Comparison of ENCODE assay signal across 23 cellular contexts in the genomic region with DNA sequence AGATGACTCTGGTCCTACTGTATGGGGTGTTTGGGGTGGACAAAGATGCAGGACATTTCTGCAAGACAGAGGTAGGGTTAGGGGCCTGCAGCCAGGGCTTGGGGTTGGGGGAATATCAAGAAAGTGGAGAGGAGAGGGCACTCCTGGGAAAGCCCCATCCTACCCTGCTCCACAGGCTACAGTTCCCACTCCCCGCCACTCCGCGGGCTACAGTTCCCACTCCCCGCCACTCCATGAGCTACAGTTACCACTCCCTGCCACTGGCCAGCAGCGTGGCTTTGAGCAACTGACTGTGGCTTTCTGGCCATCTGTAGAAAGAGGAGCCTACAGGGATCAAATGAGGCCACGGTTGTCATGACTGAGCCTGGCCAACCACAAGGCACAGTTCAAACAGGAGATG.
A peak's percentile ranks its signal among the peaks of the same experiment; 100 is the strongest.
DNase-seq lines count a peak whose midpoint lies in the region; ATAC-seq and TF ChIP-seq lines count a peak whose summit lies in the region.
"Had no signal": no experiment of that assay in that cellular context is flagged by ENCODE, and none has a peak within 500 bp of the region (broad histone marks: within the 10 kb centered on the region; RNA-seq: fewer than 3 reads in every experiment).

No MANE protein-coding gene starts in this region.

- H3K27ac ChIP-seq in right cardiac atrium (ENCODE audit: low read length) (no peak overlapping the region), left ventricle myocardium inferior (replicated peaks) (no peak overlapping the region), hepatocyte (no peak overlapping the region), neuronal stem cell (replicated peaks; ENCODE audit: low read length) (no peak overlapping the region), Peyer's patch (no peak overlapping the region)
- H3K27ac ChIP-seq: A549; BLaER1 treated with 17β-estradiol and CSF1 and Interleukin-3, amounts not matched to agents 10 nM and 100 nM had no signal

- H2BK15ac ChIP-seq in neuronal stem cell (ENCODE audit: low read length): peak overlapping the region; percentile 56

- no peak overlapping the region for H2AFZ ChIP-seq in hepatocyte
- no peak overlapping the region for H2AFZ ChIP-seq in neuronal stem cell (ENCODE audit: low read length)
- H2AFZ ChIP-seq: GM23338 had no signal

- no peak for DNase-seq in right cardiac atrium
- DNase-seq in left ventricle myocardium inferior: no peak
- DNase-seq in hepatocyte (ENCODE audit: low spot score): peak; percentile 14
- DNase-seq in neuronal stem cell (ENCODE audit: low spot score): no peak
- no peak for DNase-seq in Peyer's patch
- no peak for DNase-seq in stimulated activated naive CD8-positive, alpha-beta T cell treated with anti-CD3 and anti-CD28 coated beads, Interleukin-15, Interleukin-2, amounts not matched to agents 100 U/mL and 50 U/mL, for 24 hours
- DNase-seq in activated T-helper 2 cell treated with anti-CD3 and anti-CD28 coated beads, Interferon-gamma antibody, Interleukin-2, Interleukin-4, amounts not matched to agents 10 μg/mL and 5 μg/mL and 100 μg/mL, durations not matched to agents 14 hours and 24 hours and 36 hours (ENCODE audit: low spot score): no peak
- DNase-seq: 8988T; ACHN; AML-193; BE2C; CD4-positive, alpha-beta T cell; CD8-positive, alpha-beta memory T cell; DMS 273 treated with DMSO at 0.1 percent for 48 hours; DMS79; EL; GDM1 had no signal

- no peak overlapping the region for H3K27ac Mint-ChIP-seq in activated T-helper 2 cell treated with anti-CD3 and anti-CD28 coated beads, Interferon-gamma antibody, Interleukin-2, Interleukin-4, amounts not matched to agents 10 μg/mL and 5 μg/mL and 100 μg/mL, durations not matched to agents 14 hours and 24 hours and 36 hours
- H3K27ac Mint-ChIP-seq: CD14-positive monocyte; CD4-positive, alpha-beta T cell; GM23338 had no signal

- H3K27me3 ChIP-seq in right cardiac atrium (ENCODE audit: control insufficient read depth, insufficient read depth): no peaks in the 10 kb centered on the region
- peaks cover 82% of the 10 kb centered on the region for H3K27me3 ChIP-seq in left ventricle myocardium inferior (ENCODE audit: low read depth)
- no peaks in the 10 kb centered on the region for H3K27me3 ChIP-seq in hepatocyte
- H3K27me3 ChIP-seq in neuronal stem cell (ENCODE audit: control insufficient read depth in 3 of 3, insufficient read depth in 3 of 3, low read depth in 1 of 3, low read length in 3 of 3): peaks cover 0 to 3% (median 0%) of the 10 kb centered on the region in 3 experiments
- H3K27me3 ChIP-seq in Peyer's patch: no peaks in the 10 kb centered on the region
- H3K27me3 ChIP-seq: BE2C; BLaER1 treated with 17β-estradiol and CSF1 and Interleukin-3, amounts not matched to agents 10 nM and 100 nM had no signal

- ATAC-seq in right cardiac atrium: peak; percentile 36 to 69
- no peak for ATAC-seq in stimulated activated naive CD8-positive, alpha-beta T cell treated with anti-CD3 and anti-CD28 coated beads, Interleukin-15, Interleukin-2, amounts not matched to agents 100 U/mL and 50 U/mL, for 24 hours
- ATAC-seq: A549, GM12878, GM23338, HCT116 had no signal

- no peak overlapping the region for H3K18ac ChIP-seq in neuronal stem cell (ENCODE audit: low read length)

- TF ChIP-seq CTCF in left ventricle myocardium inferior (IDR thresholded peaks at IDR 0.05; ENCODE audit: borderline replicate concordance) (no peak), hepatocyte (IDR thresholded peaks at IDR 0.05; ENCODE audit: poor library complexity) (no peak), Peyer's patch (IDR thresholded peaks at IDR 0.05) (no peak)

- H3K23ac ChIP-seq in neuronal stem cell (ENCODE audit: low read depth, low read length, poor library complexity): no peak overlapping the region

- 86% methylated on average over 6 of the region's 6 CpGs for WGBS in right cardiac atrium
- 91% methylated on average over 6 of the region's 6 CpGs for WGBS in hepatocyte (ENCODE audit: low lambda C conversion rate, missing lambda C conversion rate)
- no CpG with 5 or more reads among the region's 6 CpGs for WGBS in neuronal stem cell (ENCODE audit: extremely low coverage in 2 of 2, insufficient read length in 2 of 2, insufficient replicate concordance in 1 of 2), 2 donors

- H3K4ac ChIP-seq in neuronal stem cell (ENCODE audit: low read length): no peak overlapping the region

- peak overlapping the region; percentile 14 for H2BK12ac ChIP-seq in neuronal stem cell (ENCODE audit: low read length)

- H4K91ac ChIP-seq in neuronal stem cell (ENCODE audit: low read depth, low read length, poor library complexity): no peak overlapping the region

- H3K9me3 ChIP-seq in right cardiac atrium (ENCODE audit: control insufficient read depth, low read length) (no peaks in the 10 kb centered on the region), left ventricle myocardium inferior (replicated peaks) (peaks cover under 1% of the 10 kb centered on the region), hepatocyte (ENCODE audit: low read depth) (no peaks in the 10 kb centered on the region), neuronal stem cell (replicated peaks in 1 of 2; ENCODE audit: control insufficient read depth in 2 of 2, insufficient read depth in 1 of 2, low read depth in 1 of 2, low read length in 2 of 2) (no peaks in the 10 kb centered on the region), Peyer's patch (no peaks in the 10 kb centered on the region)
- H3K9me3 ChIP-seq: A549, BE2C had no signal

- H3K36me3 Mint-ChIP-seq in activated T-helper 2 cell treated with anti-CD3 and anti-CD28 coated beads, Interferon-gamma antibody, Interleukin-2, Interleukin-4, amounts not matched to agents 10 μg/mL and 5 μg/mL and 100 μg/mL, durations not matched to agents 14 hours and 24 hours and 36 hours (ENCODE audit: low read depth): no peaks in the 10 kb centered on the region
- H3K36me3 Mint-ChIP-seq: CD14-positive monocyte; CD8-positive, alpha-beta memory T cell had no signal

- H3K9me3 Mint-ChIP-seq in activated T-helper 2 cell treated with anti-CD3 and anti-CD28 coated beads, Interferon-gamma antibody, Interleukin-2, Interleukin-4, amounts not matched to agents 10 μg/mL and 5 μg/mL and 100 μg/mL, durations not matched to agents 14 hours and 24 hours and 36 hours: no peaks in the 10 kb centered on the region
- H3K9me3 Mint-ChIP-seq: CD4-positive, alpha-beta T cell; GM23338 had no signal

- H2AK5ac ChIP-seq in neuronal stem cell (ENCODE audit: low read depth, low read length): no peak overlapping the region

- H3K4me3 ChIP-seq in right cardiac atrium (ENCODE audit: low read length): no peak overlapping the region
- no peak overlapping the region for H3K4me3 ChIP-seq in left ventricle myocardium inferior
- H3K4me3 ChIP-seq in hepatocyte: no peak overlapping the region
- no peak overlapping the region for H3K4me3 ChIP-seq in neuronal stem cell (ENCODE audit: low read length in 2 of 2)
- H3K4me3 ChIP-seq in Peyer's patch: no peak overlapping the region
- H3K4me3 ChIP-seq: A549; BLaER1 treated with 17β-estradiol and CSF1 and Interleukin-3, amounts not matched to agents 10 nM and 100 nM; GM12878; GM23338 had no signal

- H3K14ac ChIP-seq in neuronal stem cell (ENCODE audit: low read length): no peak overlapping the region

- no peak overlapping the region for H2BK120ac ChIP-seq in neuronal stem cell (ENCODE audit: low read depth, low read length)

- H3K27me3 Mint-ChIP-seq in activated T-helper 2 cell treated with anti-CD3 and anti-CD28 coated beads, Interferon-gamma antibody, Interleukin-2, Interleukin-4, amounts not matched to agents 10 μg/mL and 5 μg/mL and 100 μg/mL, durations not matched to agents 14 hours and 24 hours and 36 hours (ENCODE audit: low read depth): no peaks in the 10 kb centered on the region

- H3K36me3 ChIP-seq in left ventricle myocardium inferior (no peaks in the 10 kb centered on the region), hepatocyte (replicated peaks; ENCODE audit: insufficient read depth, low read depth) (no peaks in the 10 kb centered on the region), neuronal stem cell (replicated peaks in 1 of 2; ENCODE audit: control insufficient read depth in 2 of 2, insufficient read depth in 2 of 2, low read length in 2 of 2) (no peaks in the 10 kb centered on the region), Peyer's patch (no peaks in the 10 kb centered on the region)
- H3K36me3 ChIP-seq: BE2C; BLaER1 treated with 17β-estradiol and CSF1 and Interleukin-3, amounts not matched to agents 10 nM and 100 nM had no signal

- intact Hi-C loops in right cardiac atrium (cut with DNase I) (no loop called here), left ventricle myocardium inferior (cut with micrococcal nuclease) (no loop called here)
- intact Hi-C loops in activated T-helper 2 cell treated with anti-CD3 and anti-CD28 coated beads, Interferon-gamma antibody, Interleukin-2, Interleukin-4, amounts not matched to agents 10 μg/mL and 5 μg/mL and 100 μg/mL, durations not matched to agents 14 hours and 24 hours and 36 hours (cut with micrococcal nuclease): no loop called here

- peaks cover 5% of the 10 kb centered on the region for H3K4me1 ChIP-seq in right cardiac atrium (ENCODE audit: control insufficient read depth, insufficient read depth, low read length)
- H3K4me1 ChIP-seq in left ventricle myocardium inferior: no peaks in the 10 kb centered on the region
- no peaks in the 10 kb centered on the region for H3K4me1 ChIP-seq in hepatocyte (ENCODE audit: insufficient read depth)
- H3K4me1 ChIP-seq in neuronal stem cell (ENCODE audit: control insufficient read depth in 2 of 2, insufficient read depth in 1 of 2, low read depth in 1 of 2, low read length in 2 of 2): peaks cover 0 to 3% of the 10 kb centered on the region in 2 donors
- no peaks in the 10 kb centered on the region for H3K4me1 ChIP-seq in Peyer's patch
- H3K4me1 ChIP-seq: A549; BLaER1 treated with 17β-estradiol and CSF1 and Interleukin-3, amounts not matched to agents 10 nM and 100 nM had no signal

- H3K79me1 ChIP-seq in neuronal stem cell (ENCODE audit: low read depth, low read length): no peaks in the 10 kb centered on the region

- H3K79me2 ChIP-seq in hepatocyte: no peaks in the 10 kb centered on the region

- H3K4me3 Mint-ChIP-seq in activated T-helper 2 cell treated with anti-CD3 and anti-CD28 coated beads, Interferon-gamma antibody, Interleukin-2, Interleukin-4, amounts not matched to agents 10 μg/mL and 5 μg/mL and 100 μg/mL, durations not matched to agents 14 hours and 24 hours and 36 hours (ENCODE audit: low read depth): no peak overlapping the region
- H3K4me3 Mint-ChIP-seq: CD14-positive monocyte; CD4-positive, alpha-beta T cell; CD8-positive, alpha-beta memory T cell; GM23338 had no signal

- H3K4me1 Mint-ChIP-seq in activated T-helper 2 cell treated with anti-CD3 and anti-CD28 coated beads, Interferon-gamma antibody, Interleukin-2, Interleukin-4, amounts not matched to agents 10 μg/mL and 5 μg/mL and 100 μg/mL, durations not matched to agents 14 hours and 24 hours and 36 hours (ENCODE audit: low read depth): no peaks in the 10 kb centered on the region
- H3K4me1 Mint-ChIP-seq: CD14-positive monocyte; CD8-positive, alpha-beta memory T cell; GM23338 had no signal

- no peaks in the 10 kb centered on the region for H3K9me2 ChIP-seq in hepatocyte (replicated peaks; ENCODE audit: insufficient read depth)

- H3K9ac ChIP-seq in neuronal stem cell (ENCODE audit: low read depth, low read length, poor library complexity): no peak overlapping the region
- H3K9ac ChIP-seq: BLaER1 treated with 17β-estradiol and CSF1 and Interleukin-3, amounts not matched to agents 10 nM and 100 nM had no signal

- no peak overlapping the region for H4K8ac ChIP-seq in neuronal stem cell (ENCODE audit: low read depth, low read length)

- H3K4me2 ChIP-seq in hepatocyte (no peak overlapping the region), neuronal stem cell (ENCODE audit: insufficient read depth, low read length, poor library complexity, severe bottlenecking) (no peak overlapping the region)
- H3K4me2 ChIP-seq: A549; BLaER1 treated with 17β-estradiol and CSF1 and Interleukin-3, amounts not matched to agents 10 nM and 100 nM; GM23338 had no signal

- TF ChIP-seq POLR2A in Peyer's patch (IDR thresholded peaks at IDR 0.05): no peak

- H4K20me1 ChIP-seq in hepatocyte (ENCODE audit: insufficient read depth, poor library complexity, severe bottlenecking): no peaks in the 10 kb centered on the region
- H4K20me1 ChIP-seq: BLaER1 treated with 17β-estradiol and CSF1 and Interleukin-3, amounts not matched to agents 10 nM and 100 nM had no signal

- H2BK5ac ChIP-seq in neuronal stem cell (ENCODE audit: low read length): no peak overlapping the region
